In genomic region chr10:72133517-72133916, GRCh38 we compare ENCODE assay signal across 9 cellular contexts. TPM values are rescaled to one million over a fixed set of nuclear protein-coding genes. Genes with fewer than 3 reads are reported as not detected.
DNase-seq lines count a peak whose midpoint lies in the region; ATAC-seq, FAIRE-seq and TF ChIP-seq lines count a peak whose summit lies in the region.
"Had no signal": no experiment of that assay in that cellular context is flagged by ENCODE, and none has a peak within 500 bp of the region (broad histone marks: within the 10 kb centered on the region; RNA-seq: fewer than 3 reads in every experiment).

No MANE protein-coding gene starts in this region.

- H3K27me3 ChIP-seq in astrocyte (ENCODE audit: insufficient read depth, low read length) (no peaks in the 10 kb centered on the region), upper lobe of right lung (no peaks in the 10 kb centered on the region)
- H3K27me3 ChIP-seq in effector memory CD4-positive, alpha-beta T cell (replicated peaks; ENCODE audit: control insufficient read depth, insufficient read depth, low read length, poor library complexity, severe bottlenecking) = no peaks in the 10 kb centered on the region

- H3K4me1 Mint-ChIP-seq in astrocyte (ENCODE audit: low read depth, unreplicated experiment) = peaks cover 15% of the 10 kb centered on the region

- peak; percentile 63 for FAIRE-seq in astrocyte (lab: Jason Lieb, UNC)

- TF ChIP-seq CTCF in AG09309 (IDR thresholded peaks at IDR 0.05; ENCODE audit: control insufficient read depth, insufficient read depth, low read depth, low read length, missing control alignments) (no peak), astrocyte (IDR thresholded peaks at IDR 0.05; ENCODE audit: insufficient read depth, low read depth, low read length) (no peak), upper lobe of right lung (IDR thresholded peaks at IDR 0.05) (no peak)

- intact Hi-C loops in upper lobe of right lung (cut with DNase I) = no loop called here

- H3K27ac Mint-ChIP-seq in astrocyte (ENCODE audit: unreplicated experiment) = no peak overlapping the region

- peak; percentile 29 for DNase-seq in AG09309 (ENCODE audit: low read depth)
- DNase-seq in astrocyte (ENCODE audit: low read depth) = peak; percentile 78
- DNase-seq in upper lobe of right lung = no peak
- no peak for DNase-seq in effector memory CD4-positive, alpha-beta T cell
- no peak for DNase-seq in GOT3 (lab: John Stamatoyannopoulos, UW)
- DNase-seq in stimulated activated naive CD4-positive, alpha-beta T cell treated with Interleukin-2 at 50 U/mL for 16 hours (lab: John Stamatoyannopoulos, UW) = no peak

- H3K4me3 Mint-ChIP-seq in astrocyte (ENCODE audit: unreplicated experiment) = no peak overlapping the region
- H3K4me3 Mint-ChIP-seq: activated naive CD4-positive, alpha-beta T cell treated with anti-CD3 and anti-CD28 coated beads, Interleukin-2, amount 50 U/mL, for 24 hours had no signal

- peaks cover 1% of the 10 kb centered on the region for H3K9me3 Mint-ChIP-seq in astrocyte (ENCODE audit: unreplicated experiment)
- H3K9me3 Mint-ChIP-seq: activated naive CD4-positive, alpha-beta T cell treated with anti-CD3 and anti-CD28 coated beads, Interleukin-2, amount 50 U/mL, for 24 hours had no signal

- H2AFZ ChIP-seq in astrocyte (ENCODE audit: low read depth, low read length) = no peak overlapping the region

- no peak overlapping the region for H3K9ac ChIP-seq in astrocyte (ENCODE audit: low read length)

- H3K27ac ChIP-seq in astrocyte (ENCODE audit: low read depth, low read length) (no peak overlapping the region), upper lobe of right lung (no peak overlapping the region)
- no peak overlapping the region for H3K27ac ChIP-seq in effector memory CD4-positive, alpha-beta T cell (ENCODE audit: insufficient read depth, low read length, poor library complexity, severe bottlenecking)

- peak; percentile 75 for ATAC-seq in GM19043 (IDR thresholded peaks at IDR 0.05; ENCODE audit: low read depth, unreplicated experiment)
- ATAC-seq in HG03139 (IDR thresholded peaks at IDR 0.05; ENCODE audit: unreplicated experiment) = peak; percentile 80
- ATAC-seq in upper lobe of right lung = peak; percentile 92

- H3K9me3 ChIP-seq in astrocyte (ENCODE audit: insufficient read depth, low read depth, low read length) (no peaks in the 10 kb centered on the region), upper lobe of right lung (no peaks in the 10 kb centered on the region)
- no peaks in the 10 kb centered on the region for H3K9me3 ChIP-seq in effector memory CD4-positive, alpha-beta T cell (ENCODE audit: control insufficient read depth, low read length)

- peaks cover 8% of the 10 kb centered on the region for H4K20me1 ChIP-seq in astrocyte (ENCODE audit: insufficient read depth, low read length)

- H3K4me3 ChIP-seq in AG09309 (ENCODE audit: control insufficient read depth, low read depth, low read length) = no peak overlapping the region
- no peak overlapping the region for H3K4me3 ChIP-seq in astrocyte (ENCODE audit: insufficient read depth, low read depth, low read length)
- H3K4me3 ChIP-seq in upper lobe of right lung = no peak overlapping the region
- H3K4me3 ChIP-seq in effector memory CD4-positive, alpha-beta T cell (ENCODE audit: insufficient read depth, low read depth, low read length, poor library complexity, severe bottlenecking) = no peak overlapping the region

- H3K36me3 ChIP-seq in astrocyte (ENCODE audit: insufficient read depth, low read length) (no peaks in the 10 kb centered on the region), upper lobe of right lung (peaks cover 10% of the 10 kb centered on the region)
- no peaks in the 10 kb centered on the region for H3K36me3 ChIP-seq in effector memory CD4-positive, alpha-beta T cell (ENCODE audit: control insufficient read depth, insufficient read depth, low read length)

- H3K27me3 Mint-ChIP-seq in astrocyte (ENCODE audit: low read depth, unreplicated experiment) = no peaks in the 10 kb centered on the region
- H3K27me3 Mint-ChIP-seq: activated naive CD4-positive, alpha-beta T cell treated with anti-CD3 and anti-CD28 coated beads, Interleukin-2, amount 50 U/mL, for 24 hours had no signal

- H3K4me1 ChIP-seq in astrocyte (ENCODE audit: insufficient read depth, low read length) (peaks cover 9% of the 10 kb centered on the region), upper lobe of right lung (peaks cover 6% of the 10 kb centered on the region)
- peaks cover 13% of the 10 kb centered on the region for H3K4me1 ChIP-seq in effector memory CD4-positive, alpha-beta T cell (ENCODE audit: control insufficient read depth, insufficient read depth, low read length, poor library complexity, severe bottlenecking)

- no peaks in the 10 kb centered on the region for H3K79me2 ChIP-seq in astrocyte (ENCODE audit: insufficient read depth, low read length)

- H3K4me2 ChIP-seq in astrocyte (ENCODE audit: low read length) = peak overlapping the region; percentile 2

- H3K36me3 Mint-ChIP-seq in astrocyte (ENCODE audit: low read depth, unreplicated experiment) = peaks cover 26% of the 10 kb centered on the region

RNA-seq across cellular contexts. Expression of gene SPOCK2, which starts 45.2 kb away (rescaled TPM):
- total RNA-seq in astrocyte = 0.89 and 1.4 TPM in 2 replicates
- total RNA-seq in upper lobe of right lung = 187 TPM

Comparison
In these comparisons a context has a peak if more than half of its experiments do, and no peak if none do; other contexts are left out.
1. DNase-seq: peak in AG09309 (single experiment) and astrocyte (single experiment); none in upper lobe of right lung (single experiment), effector memory CD4-positive, alpha-beta T cell (0 of 3), GOT3 (single experiment) and stimulated activated naive CD4-positive, alpha-beta T cell treated with Interleukin-2 at 50 U/mL for 16 hours (single experiment).
2. RNA of gene SPOCK2, which starts 45.2 kb away (total RNA-seq): 187 TPM in upper lobe of right lung (single experiment); 0.89 to 1.4 TPM in astrocyte; every median in the first group is over 10 times any median in the second.
3. Peak in every context shown above with its lines, with median percentiles within 50 percentile points of each other: ATAC-seq.